8 cellular contexts compared by ENCODE assay signal in the genomic region with DNA sequence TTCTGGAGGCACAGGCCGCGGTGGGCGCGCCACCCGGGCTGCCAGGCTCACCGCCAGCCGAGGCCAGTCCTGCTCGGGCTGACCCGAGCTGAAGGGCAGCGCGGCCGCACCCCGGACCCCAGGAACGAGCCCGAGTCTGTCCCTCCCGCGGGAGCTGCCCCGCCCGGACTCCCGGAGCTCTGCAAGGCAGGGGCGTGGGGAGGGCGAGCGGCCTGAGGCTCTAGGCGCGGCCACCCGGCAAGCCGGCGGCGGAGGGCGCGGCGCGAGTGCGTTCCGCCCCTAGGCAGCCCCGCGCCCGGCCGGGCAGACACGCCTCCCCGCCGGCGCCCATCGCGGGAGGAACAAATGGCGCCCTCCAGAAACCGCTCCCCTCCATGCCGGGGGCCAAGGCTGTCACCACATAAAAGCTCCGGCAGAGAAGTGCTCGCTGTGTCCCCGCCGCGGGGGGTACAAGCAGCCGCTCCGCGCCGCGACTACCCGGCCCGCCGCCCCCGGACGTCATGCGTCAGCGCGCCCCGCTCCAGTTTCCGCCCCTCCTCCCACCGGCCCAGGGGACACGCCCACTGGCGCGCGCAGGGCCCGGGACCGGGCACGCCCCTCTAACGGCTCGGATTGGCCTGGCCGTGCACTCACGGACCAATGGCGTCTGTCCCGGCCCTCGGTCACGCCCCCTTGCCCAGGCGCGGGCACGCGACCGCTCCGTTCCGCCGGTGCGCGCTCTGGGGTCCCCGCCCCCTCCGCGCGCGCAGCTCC. TPM values are rescaled to one million over a fixed set of nuclear protein-coding genes. Genes with fewer than 3 reads are reported as not detected.
DNase-seq lines count a peak whose midpoint lies in the region; ATAC-seq and TF ChIP-seq lines count a peak whose summit lies in the region.

No MANE protein-coding gene starts in this region.

- CTCF ChIA-PET in Caco-2 (lab: Charles Lee) = interaction anchor here (0.6 to 1.6 kb wide), 3 partner anchors 29 to 163 kb away, joined by 3 to 12 read pairs (median 3); no protein-coding TSS in a partner anchor

- intact Hi-C loops in Caco-2 (cut with micrococcal nuclease; ENCODE audit: unreplicated experiment) = loop anchor here (1.0 to 5.0 kb wide), 2 partner anchors 30 to 109 kb away; no protein-coding TSS in a partner anchor

- no CpG with 5 or more reads among the region's 99 CpGs for WGBS in mesendoderm (ENCODE audit: extremely low coverage, insufficient coverage, low lambda C conversion rate)

- H2BK5ac ChIP-seq in mesendoderm (ENCODE audit: low read length) = peak overlapping the region; percentile 63

- H3K36me3 Mint-ChIP-seq in Caco-2 (ENCODE audit: insufficient read depth, unreplicated experiment) = peaks cover 6% of the 10 kb centered on the region

- POLR2A ChIA-PET in Caco-2 (lab: Charles Lee) = interaction anchor here (0.6 to 1.0 kb wide), 4 partner anchors 10 to 334 kb away, joined by 5 to 7 read pairs (median 6); no protein-coding TSS in a partner anchor

- no peaks in the 10 kb centered on the region for H3K4me1 Mint-ChIP-seq in Caco-2 (ENCODE audit: low read depth, unreplicated experiment)

- no peaks in the 10 kb centered on the region for H3K9me3 Mint-ChIP-seq in Caco-2 (ENCODE audit: unreplicated experiment)

- H3K4me2 ChIP-seq in mesendoderm (ENCODE audit: low read length) = peak overlapping the region; percentile 59

- peak overlapping the region; percentile 92 for H3K4me3 ChIP-seq in Caco-2 (ENCODE audit: low read depth, low read length)
- H3K4me3 ChIP-seq in endocrine pancreas (ENCODE audit: control insufficient read depth, insufficient read depth, low read length) = no peak overlapping the region
- peak overlapping the region; percentile 69 for H3K4me3 ChIP-seq in mesendoderm (ENCODE audit: low read length)

- peaks cover 6% of the 10 kb centered on the region for H3K79me1 ChIP-seq in mesendoderm (ENCODE audit: low read length)

- no peak overlapping the region for H4K8ac ChIP-seq in mesendoderm (ENCODE audit: low read depth, low read length)

- no TSS peak for BruUV-seq in Caco-2 (replicated peaks; lab: Mats Ljungman, UMichigan)

- peak overlapping the region; percentile 51 for H2BK120ac ChIP-seq in mesendoderm (ENCODE audit: low read depth, low read length)

- no peaks in the 10 kb centered on the region for H3K27me3 Mint-ChIP-seq in Caco-2 (ENCODE audit: insufficient read depth, unreplicated experiment)

- H3K36me3 ChIP-seq in Caco-2 (ENCODE audit: control insufficient read depth, insufficient read depth, low read length) = no peaks in the 10 kb centered on the region; the same call in 1 of the 2 replicates
- no peaks in the 10 kb centered on the region for H3K36me3 ChIP-seq in endocrine pancreas (ENCODE audit: control insufficient read depth, insufficient read depth, low read length)
- H3K36me3 ChIP-seq in mesendoderm (ENCODE audit: control insufficient read depth, insufficient read depth, low read length) = no peaks in the 10 kb centered on the region

- H3K18ac ChIP-seq in mesendoderm (ENCODE audit: low read length) = peak overlapping the region; percentile 35

- H3K27ac Mint-ChIP-seq in Caco-2 (ENCODE audit: unreplicated experiment) = peak overlapping the region; percentile 76

- H3K4me1 ChIP-seq in Caco-2 (peaks cover 11% of the 10 kb centered on the region), endocrine pancreas (ENCODE audit: control insufficient read depth, insufficient read depth, low read length) (no peaks in the 10 kb centered on the region), mesendoderm (ENCODE audit: control insufficient read depth, low read depth, low read length) (peaks cover 3% of the 10 kb centered on the region)

- peak overlapping the region; percentile 85 for H3K27ac ChIP-seq in mesendoderm (ENCODE audit: low read depth, low read length)

- no peak for TF ChIP-seq CTCF in Caco-2 (IDR thresholded peaks at IDR 0.05; ENCODE audit: insufficient read depth in 1 of 2, low read depth in 1 of 2, low read length in 1 of 2, severe bottlenecking in 1 of 2, unreplicated experiment in 1 of 2)

- H3K27me3 ChIP-seq in Caco-2 (replicated peaks; ENCODE audit: control insufficient read depth, insufficient read depth, low read length) = no peaks in the 10 kb centered on the region
- no peaks in the 10 kb centered on the region for H3K27me3 ChIP-seq in endocrine pancreas (ENCODE audit: control insufficient read depth, insufficient read depth, low read length)
- H3K27me3 ChIP-seq in mesendoderm (ENCODE audit: insufficient read depth, low read length, poor library complexity) = no peaks in the 10 kb centered on the region

- no peaks in the 10 kb centered on the region for H3K9me3 ChIP-seq in Caco-2
- H3K9me3 ChIP-seq in endocrine pancreas (ENCODE audit: control insufficient read depth, low read length) = no peaks in the 10 kb centered on the region

- H3K79me2 ChIP-seq in mesendoderm (ENCODE audit: control insufficient read depth, insufficient read depth, low read length) = peaks cover 10% of the 10 kb centered on the region

- H3K56ac ChIP-seq in mesendoderm (ENCODE audit: low read length) = peak overlapping the region; percentile 93

- no peak overlapping the region for H4K5ac ChIP-seq in mesendoderm (ENCODE audit: low read length)

- no peak overlapping the region for H2AK5ac ChIP-seq in mesendoderm (ENCODE audit: low read length)

- peak overlapping the region; percentile 22 for H3K4ac ChIP-seq in mesendoderm (ENCODE audit: low read depth, low read length)

- DNase-seq in Caco-2 (peak; percentile 97 to 99), HT-29 (ENCODE audit: low spot score) (peak; percentile 99), NOMO-1 (lab: John Stamatoyannopoulos, UW; ENCODE audit: unreplicated experiment in 2 of 2) (peak; percentile 94 to 98), mesendoderm (peak; percentile 98)
- DNase-seq in activated CD8-positive, alpha-beta memory T cell treated with anti-CD3 and anti-CD28 coated beads, Interleukin-2, amount 50 U/mL, for 24 hours (ENCODE audit: extremely low read depth) = peak; percentile 96
- peak; percentile 97 for DNase-seq in stimulated activated CD8-positive, alpha-beta memory T cell treated with anti-CD3 and anti-CD28 coated beads, Interleukin-12 subunit alpha, Interleukin-12 subunit beta, amount 100 ng/mL, for 24 hours (ENCODE audit: extremely low read depth)

- H3K23ac ChIP-seq in mesendoderm (ENCODE audit: low read length) = peak overlapping the region; percentile 80

- peak overlapping the region; percentile 56 for H3K9ac ChIP-seq in endocrine pancreas (ENCODE audit: control insufficient read depth, insufficient read depth, low read length)
- H3K9ac ChIP-seq in mesendoderm (ENCODE audit: low read length) = peak overlapping the region; percentile 92

- peak overlapping the region; percentile 86 for H3K4me3 Mint-ChIP-seq in Caco-2 (ENCODE audit: unreplicated experiment)

- peak; percentile 48 for ATAC-seq in GM21367 (IDR thresholded peaks at IDR 0.05; ENCODE audit: unreplicated experiment)

- no peak overlapping the region for H2BK15ac ChIP-seq in mesendoderm (replicated peaks; ENCODE audit: low read depth)

RNA-seq across cellular contexts. Expression of gene KLF13, which starts 0.5 kb away (rescaled TPM):
- 16.6 and 18.8 TPM in 2 replicates for total RNA-seq in Caco-2 (2022)
- total RNA-seq in HT-29 (2014; rRNA removed; shearing (Covaris generic)) = 52.2 and 52.7 TPM in 2 replicates
- 28.4 TPM for polyA plus RNA-seq in mesendoderm (2013, experiment 1 of 2)
- polyA plus RNA-seq in mesendoderm (2013, experiment 2 of 2) = 29.2 TPM
